8 cellular contexts compared by ENCODE assay signal in genomic region chr6:138970856-138971425, GRCh38. TPM values are rescaled to one million over a fixed set of nuclear protein-coding genes. Genes with fewer than 3 reads are reported as not detected.
DNase-seq lines count a peak whose midpoint lies in the region; ATAC-seq and TF ChIP-seq lines count a peak whose summit lies in the region.

No MANE protein-coding gene starts in this region.

- DNase-seq in stimulated activated CD4-positive, alpha-beta T cell treated with anti-CD3 and anti-CD28 coated beads, Interleukin-4, amount 100 ng/mL, for 24 hours, result peak; percentile 31
- DNase-seq in stimulated activated CD4-positive, alpha-beta T cell treated with anti-CD3 and anti-CD28 coated beads, Interleukin-12 subunit alpha, Interleukin-12 subunit beta, amount 100 ng/mL, for 4 hours, result no peak
- peak; percentile 96 for DNase-seq in iris pigment epithelial cell (ENCODE audit: low read depth)
- no peak for DNase-seq in upper lobe of right lung
- no peak for DNase-seq in cerebellar nuclear complex (lab: John Stamatoyannopoulos, UW)

- H3K27me3 ChIP-seq in upper lobe of right lung, result no peaks in the 10 kb centered on the region

- peaks cover 89% of the 10 kb centered on the region for H3K4me1 Mint-ChIP-seq in activated naive CD8-positive, alpha-beta T cell (ENCODE audit: low read depth)

- H3K4me3 Mint-ChIP-seq in activated naive CD8-positive, alpha-beta T cell, result peak overlapping the region; percentile 3

- H3K36me3 Mint-ChIP-seq in activated naive CD8-positive, alpha-beta T cell, result no peaks in the 10 kb centered on the region

- H3K27ac ChIP-seq in upper lobe of right lung, result peak overlapping the region; percentile 33

- H3K27ac Mint-ChIP-seq in activated naive CD8-positive, alpha-beta T cell, result peak overlapping the region; percentile 4

- H3K27me3 Mint-ChIP-seq in activated naive CD8-positive, alpha-beta T cell, result no peaks in the 10 kb centered on the region

- intact Hi-C loops in upper lobe of right lung (cut with DNase I), result no loop called here

- H3K9me3 ChIP-seq in upper lobe of right lung, result no peaks in the 10 kb centered on the region

- H3K4me1 ChIP-seq in upper lobe of right lung, result peaks cover 38% of the 10 kb centered on the region

- no peak overlapping the region for H3K4me3 ChIP-seq in upper lobe of right lung

- no peak for TF ChIP-seq CTCF in upper lobe of right lung (IDR thresholded peaks at IDR 0.05)

- ATAC-seq in upper lobe of right lung (peak; percentile 76), HG03135 (IDR thresholded peaks at IDR 0.05; ENCODE audit: unreplicated experiment) (no peak), HG03280 (IDR thresholded peaks at IDR 0.05; ENCODE audit: unreplicated experiment) (no peak)

- H3K9me3 Mint-ChIP-seq in activated naive CD8-positive, alpha-beta T cell (ENCODE audit: low read depth), result no peaks in the 10 kb centered on the region

- H3K36me3 ChIP-seq in upper lobe of right lung, result no peaks in the 10 kb centered on the region

RNA-seq across cellular contexts. Expression of gene REPS1, which starts 17.1 kb away (rescaled TPM):
- total RNA-seq in upper lobe of right lung, result 35.4 TPM

RNA-seq across cellular contexts. Expression of gene ABRACL, which starts 57.6 kb away (rescaled TPM):
- 32.0 TPM for total RNA-seq in upper lobe of right lung

Comparison
In these comparisons a context has a peak if more than half of its experiments do, and no peak if none do; other contexts are left out.
1. DNase-seq: peak in stimulated activated CD4-positive, alpha-beta T cell treated with anti-CD3 and anti-CD28 coated beads, Interleukin-4, amount 100 ng/mL, for 24 hours (single experiment) and iris pigment epithelial cell (single experiment); none in stimulated activated CD4-positive, alpha-beta T cell treated with anti-CD3 and anti-CD28 coated beads, Interleukin-12 subunit alpha, Interleukin-12 subunit beta, amount 100 ng/mL, for 4 hours (single experiment), upper lobe of right lung (single experiment) and cerebellar nuclear complex (0 of 2).